Comparison of ENCODE assay signal across 1 cellular context in genomic region chr19:34675919-34676318, GRCh38.
TF ChIP-seq lines count a peak whose summit lies in the region.

No MANE protein-coding gene starts in this region.

TF ChIP-seq in HCT116, 20 proteins besides CTCF, POLR2A, EP300 and RAD21 (continued from another document):
- TF ChIP-seq REST (IDR thresholded peaks at IDR 0.05; ENCODE audit: low read depth) (no peak), CEBPB (IDR thresholded peaks at IDR 0.05; ENCODE audit: low read depth) (no peak), FOSL1 (IDR thresholded peaks at IDR 0.05; ENCODE audit: low read depth) (no peak)
